ENCODE assay signal across 13 cellular contexts in genomic region chr2:168350380-168350779, GRCh38.
DNase-seq lines count a peak whose midpoint lies in the region; ATAC-seq, FAIRE-seq and TF ChIP-seq lines count a peak whose summit lies in the region.
"Had no signal": no experiment of that assay in that cellular context is flagged by ENCODE, and none has a peak within 500 bp of the region (broad histone marks: within the 10 kb centered on the region; RNA-seq: fewer than 3 reads in every experiment).

No MANE protein-coding gene starts in this region.

- H3K9me3 ChIP-seq in small intestine (ENCODE audit: control insufficient read depth, low read depth) = no peaks in the 10 kb centered on the region
- H3K9me3 ChIP-seq: HAP-1 had no signal

- H3K36me3 ChIP-seq in bronchial epithelial cell (ENCODE audit: control insufficient read depth, insufficient read depth, low read length) = no peaks in the 10 kb centered on the region
- H3K36me3 ChIP-seq in small intestine (ENCODE audit: control insufficient read depth in 2 of 2, insufficient read depth in 2 of 2, low read length in 2 of 2) = no peaks in the 10 kb centered on the region
- H3K36me3 ChIP-seq: HAP-1, SJCRH30, spleen had no signal

- no peak for ATAC-seq in HG02610 (IDR thresholded peaks at IDR 0.05; ENCODE audit: unreplicated experiment)

- WGBS in small intestine, 3 donors = 15 to 73% (median 34%) methylated on average over 2 of the region's 2 CpGs

- no peak overlapping the region for H3K27ac ChIP-seq in small intestine (ENCODE audit: low read depth in 1 of 2, low read length in 1 of 2)
- H3K27ac ChIP-seq: SJCRH30, spleen had no signal

- H3K4me1 ChIP-seq in small intestine (ENCODE audit: control insufficient read depth in 2 of 2, insufficient read depth in 1 of 2, low read depth in 1 of 2, low read length in 1 of 2) = peaks cover 4 to 5% of the 10 kb centered on the region in 2 donors
- H3K4me1 ChIP-seq: SJCRH30 had no signal

- DNase-seq in NCI-H2171 treated with DMSO at 0.1 percent for 48 hours (lab: John Stamatoyannopoulos, UW) (peak; percentile 43), NCI-H2171 (lab: John Stamatoyannopoulos, UW) (no peak), NCI-H510A (lab: John Stamatoyannopoulos, UW) (peak; percentile 49), bronchial epithelial cell (ENCODE audit: low read depth) (peak; percentile 7), small intestine (peak; percentile 87), MV-4-11 (lab: John Stamatoyannopoulos, UW) (no peak)
- no peak for DNase-seq in stimulated activated naive CD4-positive, alpha-beta T cell treated with Interleukin-2 at 50 U/mL for 16 hours (lab: John Stamatoyannopoulos, UW)
- DNase-seq: effector CD4-positive, alpha-beta T cell; SJCRH30; spleen had no signal

- TF ChIP-seq CTCF in bronchial epithelial cell (IDR thresholded peaks at IDR 0.05; ENCODE audit: insufficient read depth, low read length, severe bottlenecking) = no peak

- H3K4me3 ChIP-seq in bronchial epithelial cell (ENCODE audit: low read depth, low read length) (no peak overlapping the region), small intestine (ENCODE audit: low read depth in 1 of 2, low read length in 2 of 2) (no peak overlapping the region)
- H3K4me3 ChIP-seq: HAP-1, SJCRH30, spleen had no signal

- FAIRE-seq in bronchial epithelial cell (lab: Jason Lieb, UNC) (no peak), small intestine (lab: Jason Lieb, UNC) (peak; percentile 62)
- FAIRE-seq: HTR-8/SVneo had no signal

- no peaks in the 10 kb centered on the region for H3K27me3 ChIP-seq in bronchial epithelial cell (ENCODE audit: control insufficient read depth, insufficient read depth, low read length)
- no peaks in the 10 kb centered on the region for H3K27me3 ChIP-seq in small intestine (ENCODE audit: control insufficient read depth in 2 of 2, insufficient read depth in 2 of 2, low read length in 2 of 2)
- H3K27me3 ChIP-seq: SJCRH30 had no signal

Comparison
In these comparisons a context has a peak if more than half of its experiments do, and no peak if none do; other contexts are left out.
1. DNase-seq: peak in NCI-H2171 treated with DMSO at 0.1 percent for 48 hours (single experiment), NCI-H510A (single experiment), bronchial epithelial cell (single experiment) and small intestine (single experiment); none in NCI-H2171 (single experiment), stimulated activated naive CD4-positive, alpha-beta T cell treated with Interleukin-2 at 50 U/mL for 16 hours (single experiment) and MV-4-11 (single experiment).